ENCODE assay signal across 26 cellular contexts in genomic region chr1:100988121-100988520, GRCh38.
"Had no signal": no experiment of that assay in that cellular context is flagged by ENCODE, and none has a peak within 500 bp of the region (broad histone marks: within the 10 kb centered on the region; RNA-seq: fewer than 3 reads in every experiment).

No MANE protein-coding gene starts in this region.

- H3K27me3 Mint-ChIP-seq: activated naive CD8-positive, alpha-beta T cell; activated T-cell treated with anti-CD3 and anti-CD28 coated beads, Interleukin-2, amount 50 U/mL, for 24 hours; naive B cell; stimulated activated naive B cell treated with anti-CD40 and anti-IgM and Interleukin-4, amounts not matched to agents 10 μg/mL and 1 μg/mL and 100 μg/mL, for 72 hours; T-cell; type B pancreatic cell had no signal

- ATAC-seq: activated CD8-positive, alpha-beta T cell treated with anti-CD3 and anti-CD28 coated beads, Interleukin-2, amount 10 ng/mL, durations not matched to agents 7 days and 5 days; left ventricle myocardium superior; sciatic nerve; stimulated activated naive B cell treated with anti-CD40 and anti-IgM and Interleukin-4, amounts not matched to agents 10 μg/mL and 1 μg/mL and 100 μg/mL, for 72 hours; T-cell had no signal

- H3K27ac ChIP-seq: epithelial cell of prostate, thoracic aorta, vagina, WERI-Rb-1 had no signal

- H3K4me1 Mint-ChIP-seq: neural crest cell had no signal

- H3K9me3 Mint-ChIP-seq: activated T-cell treated with anti-CD3 and anti-CD28 coated beads, Interleukin-2, amount 50 U/mL, for 24 hours; activated T-helper 2 cell treated with anti-CD3 and anti-CD28 coated beads, Interferon-gamma antibody, Interleukin-2, Interleukin-4, amounts not matched to agents 10 μg/mL and 5 μg/mL and 100 μg/mL, durations not matched to agents 14 hours and 24 hours and 36 hours; naive B cell; neural crest cell; stimulated activated naive B cell treated with anti-CD40 and anti-IgM and Interleukin-4, amounts not matched to agents 10 μg/mL and 1 μg/mL and 100 μg/mL, for 72 hours; T-cell; type B pancreatic cell had no signal

- H3K4me3 Mint-ChIP-seq: activated CD8-positive, alpha-beta T cell treated with anti-CD3 and anti-CD28 coated beads, Interleukin-2, amount 10 ng/mL, durations not matched to agents 7 days and 5 days; activated naive CD8-positive, alpha-beta T cell; activated T-cell treated with anti-CD3 and anti-CD28 coated beads, Interleukin-2, amount 50 U/mL, for 24 hours; naive B cell; neural crest cell; stimulated activated naive B cell treated with anti-CD40 and anti-IgM and Interleukin-4, amounts not matched to agents 10 μg/mL and 1 μg/mL and 100 μg/mL, for 72 hours; T-cell; type B pancreatic cell had no signal

- H3K9me3 ChIP-seq: thoracic aorta, vagina had no signal

- H3K27ac Mint-ChIP-seq: activated CD8-positive, alpha-beta T cell treated with anti-CD3 and anti-CD28 coated beads, Interleukin-2, amount 10 ng/mL, durations not matched to agents 7 days and 5 days; activated naive CD8-positive, alpha-beta T cell; activated T-cell treated with anti-CD3 and anti-CD28 coated beads, Interleukin-2, amount 50 U/mL, for 24 hours; activated T-helper 2 cell treated with anti-CD3 and anti-CD28 coated beads, Interferon-gamma antibody, Interleukin-2, Interleukin-4, amounts not matched to agents 10 μg/mL and 5 μg/mL and 100 μg/mL, durations not matched to agents 14 hours and 24 hours and 36 hours; stimulated activated naive B cell treated with anti-CD40 and anti-IgM and Interleukin-4, amounts not matched to agents 10 μg/mL and 1 μg/mL and 100 μg/mL, for 72 hours; type B pancreatic cell had no signal

- H3K36me3 ChIP-seq: thoracic aorta, vagina had no signal

- H3K27me3 ChIP-seq: vagina had no signal

- DNase-seq: activated CD4-positive, alpha-beta T cell treated with anti-CD3 and anti-CD28 coated beads, Interleukin-2, amount 50 U/mL, for 1 hour; activated CD4-positive, CD25-positive, alpha-beta regulatory T cell treated with anti-CD3 and anti-CD28 coated beads, Interleukin-2, amount 50 U/mL, for 72 hours; activated CD8-positive, alpha-beta T cell treated with anti-CD3 and anti-CD28 coated beads, Interleukin-2, amount 10 ng/mL, durations not matched to agents 7 days and 5 days; activated naive CD4-positive, alpha-beta T cell; activated T-cell treated with anti-CD3 and anti-CD28 coated beads, Interleukin-2, amount 50 U/mL, for 24 hours; amniotic stem cell; cerebellar nuclear complex; cortex of kidney; glutamatergic neuron; hippocampal formation; left ventricle myocardium superior; mammary epithelial cell; naive B cell; stimulated activated CD4-positive, alpha-beta T cell treated with anti-CD3 and anti-CD28 coated beads, Interleukin-15, amount 100 ng/mL, for 24 hours; stimulated activated naive B cell treated with anti-CD40 and anti-IgM and Interleukin-4, amounts not matched to agents 10 μg/mL and 1 μg/mL and 100 μg/mL, for 72 hours; T-cell; WERI-Rb-1 had no signal

- H3K4me3 ChIP-seq: smooth muscle cell, thoracic aorta, vagina had no signal

- H3K4me1 ChIP-seq: vagina had no signal
